In genomic region chr10:62792261-62792660, GRCh38 we compare ENCODE assay signal across 26 cellular contexts. TPM values are rescaled to one million over a fixed set of nuclear protein-coding genes. Genes with fewer than 3 reads are reported as not detected.
"Had no signal": no experiment of that assay in that cellular context is flagged by ENCODE, and none has a peak within 500 bp of the region (broad histone marks: within the 10 kb centered on the region; RNA-seq: fewer than 3 reads in every experiment).

No MANE protein-coding gene starts in this region.

- FAIRE-seq: endometrium, islet of Langerhans, keratinocyte had no signal

- H3K4me1 ChIP-seq: colonic mucosa, esophagus squamous epithelium, left lung, lower lobe of right lung had no signal

- H3K27ac ChIP-seq: colonic mucosa, epithelial cell of prostate, esophagus squamous epithelium, gastrocnemius medialis, left lung, lower lobe of right lung had no signal

- H3K27me3 ChIP-seq: colonic mucosa had no signal

- H3K9me3 ChIP-seq: colonic mucosa, esophagus squamous epithelium, gastrocnemius medialis, left lung, lower lobe of right lung, mucosa of descending colon had no signal

- DNase-seq: colonic mucosa; cortex of kidney; effector CD8-positive, alpha-beta T cell; effector memory CD8-positive, alpha-beta T cell; endodermal cell; erythroblast; esophagus squamous epithelium; foreskin fibroblast; foreskin melanocyte; gastrocnemius medialis; glutamatergic neuron; head of caudate nucleus; heart right ventricle; hippocampal formation; left cardiac atrium; left lung; lower lobe of right lung; mesenchymal stem cell; mucosa of descending colon; naive B cell had no signal

- H3K4me3 ChIP-seq: colonic mucosa, esophagus squamous epithelium, gastrocnemius medialis, heart right ventricle, left lung, lower lobe of right lung, mucosa of descending colon had no signal

- ATAC-seq: effector memory CD8-positive, alpha-beta T cell; esophagus mucosa; gastrocnemius medialis; left cardiac atrium; left lung; lower lobe of right lung; mucosa of descending colon had no signal

RNA-seq across cellular contexts. Expression of gene EGR2, which starts 23.9 kb away (rescaled TPM):
- total RNA-seq: dermis microvascular lymphatic vessel endothelial cell had no signal
